Comparison of ENCODE assay signal across 9 cellular contexts in the genomic region with DNA sequence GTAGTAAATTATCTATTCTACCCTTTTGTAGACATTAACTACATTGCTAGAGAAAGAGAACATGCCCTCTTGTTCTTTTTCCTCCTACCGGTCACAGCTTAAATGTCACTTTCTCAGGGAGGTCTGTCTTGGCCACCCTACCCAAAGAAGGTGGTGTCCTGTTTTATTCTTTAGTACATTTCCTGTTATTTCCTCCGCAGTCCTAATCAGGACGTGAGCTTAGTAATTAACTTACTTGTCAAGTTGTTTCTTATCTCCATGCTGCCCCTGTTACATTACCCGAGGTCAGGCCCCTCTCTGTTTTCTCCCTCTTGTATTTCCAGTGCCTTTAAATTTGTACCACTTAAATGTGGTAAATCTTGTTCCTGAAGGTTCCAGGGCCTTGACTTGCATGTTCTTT.
DNase-seq lines count a peak whose midpoint lies in the region; ATAC-seq and TF ChIP-seq lines count a peak whose summit lies in the region.
"Had no signal": no experiment of that assay in that cellular context is flagged by ENCODE, and none has a peak within 500 bp of the region (broad histone marks: within the 10 kb centered on the region; RNA-seq: fewer than 3 reads in every experiment).

No MANE protein-coding gene starts in this region.

- H3K4me3 Mint-ChIP-seq in nephron progenitor cell (no peak overlapping the region), osteocyte (ENCODE audit: unreplicated experiment) (no peak overlapping the region)

- H3K9me3 ChIP-seq in OCI-LY7 (ENCODE audit: low read length) (no peaks in the 10 kb centered on the region), thyroid gland (no peaks in the 10 kb centered on the region)

- 60 to 62% methylated on average over 4 of the region's 4 CpGs for WGBS in thyroid gland, 2 donors

- CTCF ChIA-PET in OCI-LY7 (lab: Charles Lee; ENCODE audit: unreplicated experiment) = no interaction called here

- no peak overlapping the region for H3K27ac ChIP-seq in OCI-LY7 (ENCODE audit: low read depth, low read length, poor library complexity, severe bottlenecking)
- H3K27ac ChIP-seq in thyroid gland = peak overlapping the region in 1 of 3 donors; percentile 22
- no peak overlapping the region for H3K27ac ChIP-seq in brain microvascular endothelial cell

- ATAC-seq in GM19025 (IDR thresholded peaks at IDR 0.05; ENCODE audit: low read depth, unreplicated experiment) (peak; percentile 20), HG02571 (IDR thresholded peaks at IDR 0.05; ENCODE audit: unreplicated experiment) (peak; percentile 16)

- peak overlapping the region; percentile 36; the same call in 1 of the 2 replicates for H2AFZ ChIP-seq in OCI-LY7 (ENCODE audit: low read length)

- no peak for TF ChIP-seq CTCF in OCI-LY7 (conservative IDR thresholded peaks at IDR 0.05; ENCODE audit: low read length)
- no peak for TF ChIP-seq CTCF in nephron progenitor cell (IDR thresholded peaks at IDR 0.05)
- TF ChIP-seq CTCF in osteocyte (IDR thresholded peaks at IDR 0.05) = no peak
- TF ChIP-seq CTCF in thyroid gland (IDR thresholded peaks at IDR 0.05) = no peak
- TF ChIP-seq CTCF in brain microvascular endothelial cell (IDR thresholded peaks at IDR 0.05; ENCODE audit: low read depth, low read length, missing control alignments) = no peak

- peak overlapping the region; percentile 21 for H3K27ac Mint-ChIP-seq in nephron progenitor cell
- no peak overlapping the region for H3K27ac Mint-ChIP-seq in osteocyte (ENCODE audit: unreplicated experiment)

- in situ Hi-C loops in brain microvascular endothelial cell (cut with HindIII; ENCODE audit: low pct_ligation_motif_present, low sequenced_read_pairs) = loop anchor here (25.0 kb wide), 1 partner anchor 439 kb away; no protein-coding TSS in a partner anchor

- H3K27me3 Mint-ChIP-seq in nephron progenitor cell (ENCODE audit: low read depth, poor library complexity) = peaks cover 11% of the 10 kb centered on the region
- H3K27me3 Mint-ChIP-seq in osteocyte (ENCODE audit: unreplicated experiment) = no peaks in the 10 kb centered on the region

- DNase-seq in OCI-LY7 (ENCODE audit: low spot score) = no peak
- no peak for DNase-seq in nephron progenitor cell
- no peak for DNase-seq in osteocyte (ENCODE audit: extremely low spot score, unreplicated experiment)
- no peak for DNase-seq in thyroid gland
- DNase-seq in foreskin melanocyte = no peak
- DNase-seq in brain microvascular endothelial cell = no peak
- DNase-seq: NCI-H1092 treated with DMSO at 0.1 percent for 48 hours had no signal

- H3K9me3 Mint-ChIP-seq in nephron progenitor cell = no peaks in the 10 kb centered on the region
- H3K9me3 Mint-ChIP-seq in osteocyte (ENCODE audit: unreplicated experiment) = no peaks in the 10 kb centered on the region

- no peak overlapping the region for H3K4me2 ChIP-seq in OCI-LY7 (ENCODE audit: low read length)

- H3K4me1 Mint-ChIP-seq in nephron progenitor cell = peaks cover 12% of the 10 kb centered on the region
- peaks cover 18% of the 10 kb centered on the region for H3K4me1 Mint-ChIP-seq in osteocyte (ENCODE audit: unreplicated experiment)

- H3K4me3 ChIP-seq in OCI-LY7 (ENCODE audit: low read depth, low read length, poor library complexity, severe bottlenecking) = no peak overlapping the region
- H3K4me3 ChIP-seq in thyroid gland (replicated peaks in 1 of 3) = no peak overlapping the region
- H3K4me3 ChIP-seq in brain microvascular endothelial cell (ENCODE audit: low read depth, low read length) = no peak overlapping the region

- no peak for TF ChIP-seq POLR2A in thyroid gland (IDR thresholded peaks at IDR 0.05)

- H4K20me1 ChIP-seq in OCI-LY7 (ENCODE audit: insufficient read depth, low read length) = no peaks in the 10 kb centered on the region

- H3K4me1 ChIP-seq in OCI-LY7 (ENCODE audit: insufficient read depth, low read length, poor library complexity, severe bottlenecking) (peaks cover 6% of the 10 kb centered on the region), thyroid gland (peaks cover 0 to 16% of the 10 kb centered on the region in 2 donors)

- H3K36me3 Mint-ChIP-seq in nephron progenitor cell (ENCODE audit: low read depth) (no peaks in the 10 kb centered on the region), osteocyte (ENCODE audit: unreplicated experiment) (no peaks in the 10 kb centered on the region)

- BruUV-seq in OCI-LY7 (replicated peaks; lab: Mats Ljungman, UMichigan) = no TSS peak

- H3K27me3 ChIP-seq in thyroid gland = no peaks in the 10 kb centered on the region
- no peaks in the 10 kb centered on the region for H3K27me3 ChIP-seq in brain microvascular endothelial cell (replicated peaks)

- H3K36me3 ChIP-seq in OCI-LY7 (ENCODE audit: insufficient read depth, low read length) (no peaks in the 10 kb centered on the region), thyroid gland (no peaks in the 10 kb centered on the region), brain microvascular endothelial cell (replicated peaks) (no peaks in the 10 kb centered on the region)

- no peaks in the 10 kb centered on the region for H3K9me2 ChIP-seq in OCI-LY7 (ENCODE audit: insufficient read depth, low read length)

- H3K79me2 ChIP-seq in OCI-LY7 (ENCODE audit: insufficient read depth, low read depth, low read length) = no peaks in the 10 kb centered on the region

- POLR2A ChIA-PET in OCI-LY7 (lab: Charles Lee) = interaction anchor here (0.6 to 1.2 kb wide), 3 partner anchors 12 to 948 kb away, joined by 3 to 4 read pairs (median 3); no protein-coding TSS in a partner anchor

- intact Hi-C loops in OCI-LY7 (cut with micrococcal nuclease; ENCODE audit: unreplicated experiment) = no loop called here
- intact Hi-C loops in thyroid gland (cut with DNase I) = no loop called here
